In genomic region chr5:91007251-91007650, GRCh38 we compare ENCODE assay signal across 15 cellular contexts.
"Had no signal": no experiment of that assay in that cellular context is flagged by ENCODE, and none has a peak within 500 bp of the region (broad histone marks: within the 10 kb centered on the region; RNA-seq: fewer than 3 reads in every experiment).

No MANE protein-coding gene starts in this region.

- H3K36me3 Mint-ChIP-seq: activated naive CD8-positive, alpha-beta T cell treated with anti-CD3 and anti-CD28 coated beads, Interleukin-2, amount 10 ng/mL, durations not matched to agents 7 days and 5 days; immature natural killer cell; naive thymus-derived CD8-positive, alpha-beta T cell had no signal

- H3K36me3 ChIP-seq: right atrium auricular region, thyroid gland had no signal

- H3K9me3 ChIP-seq: mucosa of descending colon, right atrium auricular region, thyroid gland had no signal

- ATAC-seq: mucosa of descending colon; naive thymus-derived CD8-positive, alpha-beta T cell had no signal

- H3K9me3 Mint-ChIP-seq: activated naive CD8-positive, alpha-beta T cell treated with anti-CD3 and anti-CD28 coated beads, Interleukin-2, amount 10 ng/mL, durations not matched to agents 7 days and 5 days had no signal

- DNase-seq: activated CD4-positive, alpha-beta T cell treated with anti-CD3 and anti-CD28 coated beads for 1 hour; activated CD4-positive, alpha-beta T cell treated with anti-CD3 and anti-CD28 coated beads, Interleukin-2, amount 50 U/mL, for 48 hours; activated gamma-delta T cell treated with Interleukin-2 at 50 U/mL for 16 hours; activated naive CD8-positive, alpha-beta T cell treated with anti-CD3 and anti-CD28 coated beads, Interleukin-2, amount 10 ng/mL, durations not matched to agents 7 days and 5 days; activated T-cell treated with anti-CD3 and anti-CD28 coated beads, Interleukin-2, amount 50 U/mL, for 48 hours; anterior cingulate cortex; dermis blood vessel endothelial cell; hippocampal formation; immature natural killer cell; mammary epithelial cell; mucosa of descending colon; naive thymus-derived CD8-positive, alpha-beta T cell; small intestine; thyroid gland had no signal

- H3K4me3 Mint-ChIP-seq: activated naive CD8-positive, alpha-beta T cell treated with anti-CD3 and anti-CD28 coated beads, Interleukin-2, amount 10 ng/mL, durations not matched to agents 7 days and 5 days; immature natural killer cell; naive thymus-derived CD8-positive, alpha-beta T cell had no signal

- H3K27me3 ChIP-seq: right atrium auricular region, thyroid gland had no signal

- H3K4me1 ChIP-seq: right atrium auricular region had no signal

- H3K27ac Mint-ChIP-seq: activated naive CD8-positive, alpha-beta T cell treated with anti-CD3 and anti-CD28 coated beads, Interleukin-2, amount 10 ng/mL, durations not matched to agents 7 days and 5 days; immature natural killer cell; naive thymus-derived CD8-positive, alpha-beta T cell had no signal

- H3K27ac ChIP-seq: right atrium auricular region, thyroid gland had no signal

- H3K4me3 ChIP-seq: mucosa of descending colon, right atrium auricular region, thyroid gland had no signal

- H3K4me1 Mint-ChIP-seq: immature natural killer cell; naive thymus-derived CD8-positive, alpha-beta T cell had no signal
